In the genomic region with DNA sequence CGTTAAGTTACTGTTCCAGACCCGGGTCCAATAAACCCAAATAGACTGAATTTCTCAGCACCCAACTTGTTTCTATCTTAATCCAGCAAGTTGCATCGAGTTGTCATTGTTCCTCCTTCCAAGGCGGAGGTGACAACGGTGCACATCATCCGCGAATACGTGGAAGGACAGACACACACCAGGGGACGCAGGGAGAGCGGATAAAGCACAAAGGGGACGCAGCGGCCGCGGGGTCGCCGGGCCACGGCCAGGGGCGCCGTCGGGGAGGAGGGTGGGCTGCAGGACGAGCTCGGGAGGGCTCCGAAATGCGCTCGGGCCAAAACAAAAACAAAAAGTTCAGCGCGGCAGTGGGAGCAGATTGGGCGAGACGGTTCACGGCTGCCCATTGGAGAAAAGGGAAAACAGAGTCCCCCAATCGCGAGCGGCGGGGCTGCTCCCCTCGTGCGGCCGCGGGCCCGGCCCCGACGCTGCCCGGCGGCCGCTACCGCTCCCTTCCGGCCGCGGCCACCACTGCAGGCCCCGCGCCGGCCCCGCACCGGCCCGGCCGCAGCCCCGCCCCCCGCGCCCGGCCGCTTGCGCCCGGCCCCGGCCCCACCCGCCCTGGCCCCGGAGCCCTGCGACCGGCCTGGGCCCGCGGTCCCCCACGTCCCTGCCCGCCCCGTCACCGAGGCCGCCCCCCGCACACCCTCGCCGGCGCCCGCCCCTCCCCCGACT, we compare ENCODE assay signal across 8 cellular contexts. TPM values are rescaled to one million over a fixed set of nuclear protein-coding genes. Genes with fewer than 3 reads are reported as not detected.
DNase-seq lines count a peak whose midpoint lies in the region; ATAC-seq and TF ChIP-seq lines count a peak whose summit lies in the region.

No MANE protein-coding gene starts in this region.

- peaks cover 5% of the 10 kb centered on the region for H3K4me1 ChIP-seq in endodermal cell (ENCODE audit: control insufficient read depth, insufficient read depth, low read length)

- H3K9me3 ChIP-seq in endodermal cell (ENCODE audit: control insufficient read depth, low read length), result no peaks in the 10 kb centered on the region

- H3K9me3 Mint-ChIP-seq in endodermal cell (no peaks in the 10 kb centered on the region), mesothelial cell of epicardium (no peaks in the 10 kb centered on the region)

- H3K27ac ChIP-seq in endodermal cell (ENCODE audit: low read depth, low read length), result peak overlapping the region; percentile 95

- H3K36me3 ChIP-seq in endodermal cell (ENCODE audit: control insufficient read depth, insufficient read depth, low read length), result no peaks in the 10 kb centered on the region

- H3K4me3 Mint-ChIP-seq in endodermal cell (peak overlapping the region; percentile 80), mesothelial cell of epicardium (peak overlapping the region; percentile 90)

- peak; percentile 60 for TF ChIP-seq CTCF in endodermal cell (conservative IDR thresholded peaks at IDR 0.05)
- no peak for TF ChIP-seq CTCF in mesothelial cell of epicardium (IDR thresholded peaks at IDR 0.05; ENCODE audit: unreplicated experiment)

- DNase-seq in SIG-M5 treated with dmso at 0.1 percent for 504 hours (lab: John Stamatoyannopoulos, UW; ENCODE audit: unreplicated experiment), result peak; percentile 67
- DNase-seq in SIG-M5 (lab: John Stamatoyannopoulos, UW), result no peak
- peak; percentile 45 for DNase-seq in NCI-H526 treated with DMSO at 0.1 percent for 48 hours (lab: John Stamatoyannopoulos, UW)
- DNase-seq in activated CD8-positive, alpha-beta memory T cell treated with anti-CD3 and anti-CD28 coated beads for 24 hours, result peak; percentile 80
- DNase-seq in endodermal cell, result peak; percentile 88
- peak; percentile 50 to 62 for DNase-seq in mesothelial cell of epicardium (ENCODE audit: low spot score in 2 of 2, unreplicated experiment in 2 of 2)
- DNase-seq in stimulated activated CD8-positive, alpha-beta memory T cell treated with anti-CD3 and anti-CD28 coated beads, Interleukin-7, amount 100 ng/mL, for 4 hours (ENCODE audit: low read depth in 2 of 2), result peak; percentile 40 to 59

- peak overlapping the region; percentile 87 for H3K27ac Mint-ChIP-seq in endodermal cell
- peak overlapping the region; percentile 95 for H3K27ac Mint-ChIP-seq in mesothelial cell of epicardium

- H3K4me1 Mint-ChIP-seq in endodermal cell, result peaks cover 23% of the 10 kb centered on the region
- peaks cover 36% of the 10 kb centered on the region for H3K4me1 Mint-ChIP-seq in mesothelial cell of epicardium

- peak; percentile 51 for ATAC-seq in HG03066 (IDR thresholded peaks at IDR 0.05; ENCODE audit: low read depth, unreplicated experiment)

- peak overlapping the region; percentile 81 for H3K9ac ChIP-seq in endodermal cell (ENCODE audit: extremely low read depth, low read length, poor library complexity, severe bottlenecking)

- H3K4me3 ChIP-seq in endodermal cell (ENCODE audit: low read length), result peak overlapping the region; percentile 98

- WGBS in endodermal cell (ENCODE audit: insufficient coverage in 1 of 2, insufficient read length in 1 of 2), 2 experiments, result 0 to 1% methylated on average over 31 to 74 of the region's 80 CpGs

- peaks cover 3% of the 10 kb centered on the region for H3K36me3 Mint-ChIP-seq in endodermal cell (ENCODE audit: low read depth)
- no peaks in the 10 kb centered on the region for H3K36me3 Mint-ChIP-seq in mesothelial cell of epicardium

- H3K27me3 Mint-ChIP-seq in endodermal cell (ENCODE audit: insufficient read depth) (peaks cover 25% of the 10 kb centered on the region), mesothelial cell of epicardium (ENCODE audit: low read depth) (peaks cover 3% of the 10 kb centered on the region)

- H3K27me3 ChIP-seq in endodermal cell (ENCODE audit: control insufficient read depth, insufficient read depth, low read length, poor library complexity, severe bottlenecking), result no peaks in the 10 kb centered on the region

RNA-seq across cellular contexts. Expression of gene KMT5B, which starts 0.5 kb away (rescaled TPM):
- total RNA-seq in endodermal cell (10 to 100 TPM; 53.3 to 62.3 TPM), mesothelial cell of epicardium (64.2 to 65.5 TPM (median 64.7 TPM) in 3 replicates)
- 55.3 TPM for polyA plus RNA-seq in endodermal cell (2013, experiment 1 of 2)
- 52.0 TPM for polyA plus RNA-seq in endodermal cell (2013, experiment 2 of 2)

RNA-seq across cellular contexts. Expression of gene C11orf24, which starts 59.2 kb away (rescaled TPM):
- total RNA-seq in endodermal cell (10 to 100 TPM; 38.4 to 39.4 TPM), mesothelial cell of epicardium (37.7 to 41.8 TPM (median 39.8 TPM) in 3 replicates)
- 34.3 TPM for polyA plus RNA-seq in endodermal cell (2013, experiment 1 of 2)
- polyA plus RNA-seq in endodermal cell (2013, experiment 2 of 2), result 33.0 TPM
